In the genomic region with DNA sequence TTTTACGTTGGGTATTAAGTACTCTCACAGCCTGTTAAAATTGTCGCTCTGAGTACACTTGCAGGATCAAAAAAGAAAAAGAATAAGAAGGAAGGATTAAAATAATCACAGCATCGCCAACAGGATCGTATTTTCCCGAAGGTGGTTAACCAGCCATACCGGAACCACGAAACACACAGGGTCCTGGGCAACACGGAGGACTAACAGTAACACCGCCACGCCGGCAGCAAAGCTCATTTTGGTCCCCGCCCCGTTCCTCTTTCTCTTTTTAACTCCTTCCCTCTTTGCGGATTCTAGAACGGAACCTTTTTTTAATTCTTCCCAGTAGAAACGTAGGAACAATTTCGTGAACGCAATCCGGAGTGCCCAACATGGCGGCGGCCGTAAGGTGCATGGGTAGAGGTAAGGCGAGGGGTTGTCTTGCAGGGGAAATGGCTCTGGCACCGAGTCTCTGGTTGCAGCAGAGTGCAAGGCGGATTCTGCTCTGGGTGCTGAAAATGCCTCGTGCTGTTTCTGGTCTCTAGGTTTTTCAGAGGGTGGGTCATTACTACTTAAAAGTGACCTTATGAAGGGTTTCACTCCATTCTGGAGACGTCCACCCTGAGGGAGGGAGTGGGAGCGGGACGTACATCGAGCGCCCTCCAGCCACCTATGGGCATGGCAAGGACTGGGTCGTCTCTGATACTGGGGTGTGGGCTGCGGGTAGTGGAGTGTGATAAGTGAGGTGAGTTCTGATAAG, we compare ENCODE assay signal across 1 cellular context.
TF ChIP-seq lines count a peak whose summit lies in the region.

A gene (plus strand): TSS at position 353 of the 739 bp plus-strand sequence. CDS start 19 bp downstream, at position 372.

TF ChIP-seq in K562, 482 proteins besides CTCF, POLR2A, EP300 and RAD21 (continued from another document and continues in another):
- TF ChIP-seq, protein P1, sequence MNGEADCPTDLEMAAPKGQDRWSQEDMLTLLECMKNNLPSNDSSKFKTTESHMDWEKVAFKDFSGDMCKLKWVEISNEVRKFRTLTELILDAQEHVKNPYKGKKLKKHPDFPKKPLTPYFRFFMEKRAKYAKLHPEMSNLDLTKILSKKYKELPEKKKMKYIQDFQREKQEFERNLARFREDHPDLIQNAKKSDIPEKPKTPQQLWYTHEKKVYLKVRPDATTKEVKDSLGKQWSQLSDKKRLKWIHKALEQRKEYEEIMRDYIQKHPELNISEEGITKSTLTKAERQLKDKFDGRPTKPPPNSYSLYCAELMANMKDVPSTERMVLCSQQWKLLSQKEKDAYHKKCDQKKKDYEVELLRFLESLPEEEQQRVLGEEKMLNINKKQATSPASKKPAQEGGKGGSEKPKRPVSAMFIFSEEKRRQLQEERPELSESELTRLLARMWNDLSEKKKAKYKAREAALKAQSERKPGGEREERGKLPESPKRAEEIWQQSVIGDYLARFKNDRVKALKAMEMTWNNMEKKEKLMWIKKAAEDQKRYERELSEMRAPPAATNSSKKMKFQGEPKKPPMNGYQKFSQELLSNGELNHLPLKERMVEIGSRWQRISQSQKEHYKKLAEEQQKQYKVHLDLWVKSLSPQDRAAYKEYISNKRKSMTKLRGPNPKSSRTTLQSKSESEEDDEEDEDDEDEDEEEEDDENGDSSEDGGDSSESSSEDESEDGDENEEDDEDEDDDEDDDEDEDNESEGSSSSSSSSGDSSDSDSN (IDR thresholded peaks at IDR 0.05; ENCODE audit: borderline replicate concordance in 1 of 2, low read depth in 2 of 2, low read length in 2 of 2), result peak in 1 of 2 experiments; percentile 74; a peak in 1 of 4 replicates
- TF ChIP-seq KLF10 (CRISPR knock-in tag; IDR thresholded peaks at IDR 0.05), result no peak
- no peak for TF ChIP-seq CAMTA2 (CRISPR knock-in tag; conservative IDR thresholded peaks at IDR 0.05)
- TF ChIP-seq HMGN3 (IDR thresholded peaks at IDR 0.05; ENCODE audit: borderline replicate concordance, extremely low read depth, insufficient read length, low read depth, low read length), result no peak
- TF ChIP-seq, protein P2, sequence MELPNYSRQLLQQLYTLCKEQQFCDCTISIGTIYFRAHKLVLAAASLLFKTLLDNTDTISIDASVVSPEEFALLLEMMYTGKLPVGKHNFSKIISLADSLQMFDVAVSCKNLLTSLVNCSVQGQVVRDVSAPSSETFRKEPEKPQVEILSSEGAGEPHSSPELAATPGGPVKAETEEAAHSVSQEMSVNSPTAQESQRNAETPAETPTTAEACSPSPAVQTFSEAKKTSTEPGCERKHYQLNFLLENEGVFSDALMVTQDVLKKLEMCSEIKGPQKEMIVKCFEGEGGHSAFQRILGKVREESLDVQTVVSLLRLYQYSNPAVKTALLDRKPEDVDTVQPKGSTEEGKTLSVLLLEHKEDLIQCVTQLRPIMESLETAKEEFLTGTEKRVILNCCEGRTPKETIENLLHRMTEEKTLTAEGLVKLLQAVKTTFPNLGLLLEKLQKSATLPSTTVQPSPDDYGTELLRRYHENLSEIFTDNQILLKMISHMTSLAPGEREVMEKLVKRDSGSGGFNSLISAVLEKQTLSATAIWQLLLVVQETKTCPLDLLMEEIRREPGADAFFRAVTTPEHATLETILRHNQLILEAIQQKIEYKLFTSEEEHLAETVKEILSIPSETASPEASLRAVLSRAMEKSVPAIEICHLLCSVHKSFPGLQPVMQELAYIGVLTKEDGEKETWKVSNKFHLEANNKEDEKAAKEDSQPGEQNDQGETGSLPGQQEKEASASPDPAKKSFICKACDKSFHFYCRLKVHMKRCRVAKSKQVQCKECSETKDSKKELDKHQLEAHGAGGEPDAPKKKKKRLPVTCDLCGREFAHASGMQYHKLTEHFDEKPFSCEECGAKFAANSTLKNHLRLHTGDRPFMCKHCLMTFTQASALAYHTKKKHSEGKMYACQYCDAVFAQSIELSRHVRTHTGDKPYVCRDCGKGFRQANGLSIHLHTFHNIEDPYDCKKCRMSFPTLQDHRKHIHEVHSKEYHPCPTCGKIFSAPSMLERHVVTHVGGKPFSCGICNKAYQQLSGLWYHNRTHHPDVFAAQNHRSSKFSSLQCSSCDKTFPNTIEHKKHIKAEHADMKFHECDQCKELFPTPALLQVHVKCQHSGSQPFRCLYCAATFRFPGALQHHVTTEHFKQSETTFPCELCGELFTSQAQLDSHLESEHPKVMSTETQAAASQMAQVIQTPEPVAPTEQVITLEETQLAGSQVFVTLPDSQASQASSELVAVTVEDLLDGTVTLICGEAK (IDR thresholded peaks at IDR 0.05), result peak; percentile 98
- TF ChIP-seq, protein P2 (CRISPR knock-in tag; IDR thresholded peaks at IDR 0.05), result no peak
- peak; percentile 96 for TF ChIP-seq TAF7 (tag; IDR thresholded peaks at IDR 0.05)
- 0 out of 2 replicates have a peak, but pooled peaks have one; percentile 30 for TF ChIP-seq ZNF239 (CRISPR knock-in tag; IDR thresholded peaks at IDR 0.05)
- TF ChIP-seq, protein P3, sequence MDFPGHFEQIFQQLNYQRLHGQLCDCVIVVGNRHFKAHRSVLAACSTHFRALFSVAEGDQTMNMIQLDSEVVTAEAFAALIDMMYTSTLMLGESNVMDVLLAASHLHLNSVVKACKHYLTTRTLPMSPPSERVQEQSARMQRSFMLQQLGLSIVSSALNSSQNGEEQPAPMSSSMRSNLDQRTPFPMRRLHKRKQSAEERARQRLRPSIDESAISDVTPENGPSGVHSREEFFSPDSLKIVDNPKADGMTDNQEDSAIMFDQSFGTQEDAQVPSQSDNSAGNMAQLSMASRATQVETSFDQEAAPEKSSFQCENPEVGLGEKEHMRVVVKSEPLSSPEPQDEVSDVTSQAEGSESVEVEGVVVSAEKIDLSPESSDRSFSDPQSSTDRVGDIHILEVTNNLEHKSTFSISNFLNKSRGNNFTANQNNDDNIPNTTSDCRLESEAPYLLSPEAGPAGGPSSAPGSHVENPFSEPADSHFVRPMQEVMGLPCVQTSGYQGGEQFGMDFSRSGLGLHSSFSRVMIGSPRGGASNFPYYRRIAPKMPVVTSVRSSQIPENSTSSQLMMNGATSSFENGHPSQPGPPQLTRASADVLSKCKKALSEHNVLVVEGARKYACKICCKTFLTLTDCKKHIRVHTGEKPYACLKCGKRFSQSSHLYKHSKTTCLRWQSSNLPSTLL (IDR thresholded peaks at IDR 0.05), result no peak
- peak; percentile 80 for TF ChIP-seq ZFX (CRISPR knock-in tag; IDR thresholded peaks at IDR 0.05)
- peak; percentile 79 to 99; a peak in 3 of 4 replicates for TF ChIP-seq HDAC1 (IDR thresholded peaks at IDR 0.05)
- no peak for TF ChIP-seq TEAD1 (CRISPR knock-in tag; IDR thresholded peaks at IDR 0.05)
- peak; percentile 96 for TF ChIP-seq KDM5B (IDR thresholded peaks at IDR 0.05; ENCODE audit: insufficient replicate concordance, low read depth, low read length)
- TF ChIP-seq, protein P4, sequence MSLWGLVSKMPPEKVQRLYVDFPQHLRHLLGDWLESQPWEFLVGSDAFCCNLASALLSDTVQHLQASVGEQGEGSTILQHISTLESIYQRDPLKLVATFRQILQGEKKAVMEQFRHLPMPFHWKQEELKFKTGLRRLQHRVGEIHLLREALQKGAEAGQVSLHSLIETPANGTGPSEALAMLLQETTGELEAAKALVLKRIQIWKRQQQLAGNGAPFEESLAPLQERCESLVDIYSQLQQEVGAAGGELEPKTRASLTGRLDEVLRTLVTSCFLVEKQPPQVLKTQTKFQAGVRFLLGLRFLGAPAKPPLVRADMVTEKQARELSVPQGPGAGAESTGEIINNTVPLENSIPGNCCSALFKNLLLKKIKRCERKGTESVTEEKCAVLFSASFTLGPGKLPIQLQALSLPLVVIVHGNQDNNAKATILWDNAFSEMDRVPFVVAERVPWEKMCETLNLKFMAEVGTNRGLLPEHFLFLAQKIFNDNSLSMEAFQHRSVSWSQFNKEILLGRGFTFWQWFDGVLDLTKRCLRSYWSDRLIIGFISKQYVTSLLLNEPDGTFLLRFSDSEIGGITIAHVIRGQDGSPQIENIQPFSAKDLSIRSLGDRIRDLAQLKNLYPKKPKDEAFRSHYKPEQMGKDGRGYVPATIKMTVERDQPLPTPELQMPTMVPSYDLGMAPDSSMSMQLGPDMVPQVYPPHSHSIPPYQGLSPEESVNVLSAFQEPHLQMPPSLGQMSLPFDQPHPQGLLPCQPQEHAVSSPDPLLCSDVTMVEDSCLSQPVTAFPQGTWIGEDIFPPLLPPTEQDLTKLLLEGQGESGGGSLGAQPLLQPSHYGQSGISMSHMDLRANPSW (CRISPR knock-in tag; IDR thresholded peaks at IDR 0.05), result no peak
- TF ChIP-seq CREBBP (IDR thresholded peaks at IDR 0.05; ENCODE audit: low read depth, low read length), result no peak
- TF ChIP-seq, protein P5, sequence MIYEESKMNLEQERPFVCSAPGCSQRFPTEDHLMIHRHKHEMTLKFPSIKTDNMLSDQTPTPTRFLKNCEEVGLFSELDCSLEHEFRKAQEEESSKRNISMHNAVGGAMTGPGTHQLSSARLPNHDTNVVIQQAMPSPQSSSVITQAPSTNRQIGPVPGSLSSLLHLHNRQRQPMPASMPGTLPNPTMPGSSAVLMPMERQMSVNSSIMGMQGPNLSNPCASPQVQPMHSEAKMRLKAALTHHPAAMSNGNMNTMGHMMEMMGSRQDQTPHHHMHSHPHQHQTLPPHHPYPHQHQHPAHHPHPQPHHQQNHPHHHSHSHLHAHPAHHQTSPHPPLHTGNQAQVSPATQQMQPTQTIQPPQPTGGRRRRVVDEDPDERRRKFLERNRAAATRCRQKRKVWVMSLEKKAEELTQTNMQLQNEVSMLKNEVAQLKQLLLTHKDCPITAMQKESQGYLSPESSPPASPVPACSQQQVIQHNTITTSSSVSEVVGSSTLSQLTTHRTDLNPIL (CRISPR knock-in tag; IDR thresholded peaks at IDR 0.05), result no peak
- TF ChIP-seq RHOXF2B (CRISPR knock-in tag; conservative IDR thresholded peaks at IDR 0.05), result no peak
- TF ChIP-seq CBX3 (IDR thresholded peaks at IDR 0.05; ENCODE audit: borderline replicate concordance in 1 of 2, low read length in 2 of 2), result peak in 1 of 2 experiments; percentile 91; a peak in 2 of 3 replicates
- TF ChIP-seq NFXL1 (CRISPR knock-in tag; IDR thresholded peaks at IDR 0.05), result no peak
- no peak for TF ChIP-seq XRCC3 (IDR thresholded peaks at IDR 0.05)
- TF ChIP-seq, protein P6, sequence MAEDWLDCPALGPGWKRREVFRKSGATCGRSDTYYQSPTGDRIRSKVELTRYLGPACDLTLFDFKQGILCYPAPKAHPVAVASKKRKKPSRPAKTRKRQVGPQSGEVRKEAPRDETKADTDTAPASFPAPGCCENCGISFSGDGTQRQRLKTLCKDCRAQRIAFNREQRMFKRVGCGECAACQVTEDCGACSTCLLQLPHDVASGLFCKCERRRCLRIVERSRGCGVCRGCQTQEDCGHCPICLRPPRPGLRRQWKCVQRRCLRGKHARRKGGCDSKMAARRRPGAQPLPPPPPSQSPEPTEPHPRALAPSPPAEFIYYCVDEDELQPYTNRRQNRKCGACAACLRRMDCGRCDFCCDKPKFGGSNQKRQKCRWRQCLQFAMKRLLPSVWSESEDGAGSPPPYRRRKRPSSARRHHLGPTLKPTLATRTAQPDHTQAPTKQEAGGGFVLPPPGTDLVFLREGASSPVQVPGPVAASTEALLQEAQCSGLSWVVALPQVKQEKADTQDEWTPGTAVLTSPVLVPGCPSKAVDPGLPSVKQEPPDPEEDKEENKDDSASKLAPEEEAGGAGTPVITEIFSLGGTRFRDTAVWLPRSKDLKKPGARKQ (CRISPR knock-in tag; IDR thresholded peaks at IDR 0.05), result no peak
- TF ChIP-seq CBX2 (IDR thresholded peaks at IDR 0.05; ENCODE audit: insufficient read depth, low read length, poor library complexity, severe bottlenecking), result no peak
- no peak for TF ChIP-seq GATAD2B (IDR thresholded peaks at IDR 0.05; ENCODE audit: borderline replicate concordance)
- TF ChIP-seq, protein P7, sequence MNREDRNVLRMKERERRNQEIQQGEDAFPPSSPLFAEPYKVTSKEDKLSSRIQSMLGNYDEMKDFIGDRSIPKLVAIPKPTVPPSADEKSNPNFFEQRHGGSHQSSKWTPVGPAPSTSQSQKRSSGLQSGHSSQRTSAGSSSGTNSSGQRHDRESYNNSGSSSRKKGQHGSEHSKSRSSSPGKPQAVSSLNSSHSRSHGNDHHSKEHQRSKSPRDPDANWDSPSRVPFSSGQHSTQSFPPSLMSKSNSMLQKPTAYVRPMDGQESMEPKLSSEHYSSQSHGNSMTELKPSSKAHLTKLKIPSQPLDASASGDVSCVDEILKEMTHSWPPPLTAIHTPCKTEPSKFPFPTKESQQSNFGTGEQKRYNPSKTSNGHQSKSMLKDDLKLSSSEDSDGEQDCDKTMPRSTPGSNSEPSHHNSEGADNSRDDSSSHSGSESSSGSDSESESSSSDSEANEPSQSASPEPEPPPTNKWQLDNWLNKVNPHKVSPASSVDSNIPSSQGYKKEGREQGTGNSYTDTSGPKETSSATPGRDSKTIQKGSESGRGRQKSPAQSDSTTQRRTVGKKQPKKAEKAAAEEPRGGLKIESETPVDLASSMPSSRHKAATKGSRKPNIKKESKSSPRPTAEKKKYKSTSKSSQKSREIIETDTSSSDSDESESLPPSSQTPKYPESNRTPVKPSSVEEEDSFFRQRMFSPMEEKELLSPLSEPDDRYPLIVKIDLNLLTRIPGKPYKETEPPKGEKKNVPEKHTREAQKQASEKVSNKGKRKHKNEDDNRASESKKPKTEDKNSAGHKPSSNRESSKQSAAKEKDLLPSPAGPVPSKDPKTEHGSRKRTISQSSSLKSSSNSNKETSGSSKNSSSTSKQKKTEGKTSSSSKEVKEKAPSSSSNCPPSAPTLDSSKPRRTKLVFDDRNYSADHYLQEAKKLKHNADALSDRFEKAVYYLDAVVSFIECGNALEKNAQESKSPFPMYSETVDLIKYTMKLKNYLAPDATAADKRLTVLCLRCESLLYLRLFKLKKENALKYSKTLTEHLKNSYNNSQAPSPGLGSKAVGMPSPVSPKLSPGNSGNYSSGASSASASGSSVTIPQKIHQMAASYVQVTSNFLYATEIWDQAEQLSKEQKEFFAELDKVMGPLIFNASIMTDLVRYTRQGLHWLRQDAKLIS (CRISPR knock-in tag; IDR thresholded peaks at IDR 0.05), result no peak
- no peak for TF ChIP-seq SETDB1 (IDR thresholded peaks at IDR 0.05; ENCODE audit: low read length)
- no peak for TF ChIP-seq TAF15 (IDR thresholded peaks at IDR 0.05; ENCODE audit: low read depth, low read length)
- TF ChIP-seq NCOA2 (IDR thresholded peaks at IDR 0.05; ENCODE audit: partially characterized antibody in 2 of 2), result no peak
- TF ChIP-seq CXXC5 (CRISPR knock-in tag; IDR thresholded peaks at IDR 0.05), result peak; percentile 96
- no peak for TF ChIP-seq ZNF134 (CRISPR knock-in tag; conservative IDR thresholded peaks at IDR 0.05)
